ENCODE assay signal across 8 cellular contexts in the genomic region with DNA sequence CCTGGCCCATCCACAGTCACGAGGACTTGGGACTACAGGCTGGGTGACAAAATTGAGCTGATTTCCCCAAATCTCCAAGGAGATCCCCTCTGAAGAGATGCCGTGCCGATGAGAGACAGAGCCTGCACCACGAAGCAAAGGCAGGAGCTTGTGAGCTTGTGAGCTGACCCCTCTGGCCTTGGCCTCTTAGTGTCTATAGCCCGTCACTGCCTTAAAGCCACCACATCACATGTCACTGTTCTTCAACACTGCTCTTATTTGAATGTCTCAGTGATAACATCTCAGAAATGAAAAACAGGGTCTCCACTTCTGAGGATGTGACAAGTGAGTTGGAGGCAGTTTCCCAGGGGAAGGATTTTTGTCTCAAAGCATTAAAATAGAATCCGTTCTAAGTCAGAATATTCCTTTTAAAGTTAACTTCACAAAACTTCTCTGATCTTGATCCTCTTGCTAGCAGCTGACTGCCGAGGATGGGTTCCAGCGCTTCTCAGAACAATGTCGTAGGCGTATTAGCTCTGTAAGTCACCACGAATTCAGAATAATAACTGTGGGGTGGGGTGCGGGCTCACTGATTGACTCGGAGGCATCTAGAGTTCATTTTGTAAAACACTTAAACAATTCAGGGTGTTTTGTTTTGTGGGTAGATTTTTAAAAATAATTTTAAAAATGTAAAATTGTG. TPM values are rescaled to one million over a fixed set of nuclear protein-coding genes. Genes with fewer than 3 reads are reported as not detected.
DNase-seq lines count a peak whose midpoint lies in the region; ATAC-seq, FAIRE-seq and TF ChIP-seq lines count a peak whose summit lies in the region.

No MANE protein-coding gene starts in this region.

- peaks cover 69% of the 10 kb centered on the region for H3K4me1 ChIP-seq in CD8-positive, alpha-beta T cell (ENCODE audit: insufficient read depth, low read length)
- H3K4me1 ChIP-seq in mesenchymal stem cell (ENCODE audit: control insufficient read depth, insufficient read depth, low read depth, low read length) (no peaks in the 10 kb centered on the region), endodermal cell (ENCODE audit: control insufficient read depth, insufficient read depth, low read length) (peaks cover 20% of the 10 kb centered on the region), sigmoid colon (peaks cover 0 to 9% (median 3%) of the 10 kb centered on the region in 4 donors)

- H3K27ac ChIP-seq in CD8-positive, alpha-beta T cell (ENCODE audit: low read depth, low read length): peak overlapping the region; percentile 5
- H3K27ac ChIP-seq in mesenchymal stem cell (ENCODE audit: low read length, poor library complexity, severe bottlenecking) (no peak overlapping the region), endodermal cell (ENCODE audit: low read depth, low read length) (no peak overlapping the region), sigmoid colon (no peak overlapping the region)

- H3K4me3 ChIP-seq in CD8-positive, alpha-beta T cell (ENCODE audit: low read depth, low read length): no peak overlapping the region
- H3K4me3 ChIP-seq in mesenchymal stem cell (ENCODE audit: insufficient read depth in 1 of 2, low read depth in 1 of 2, low read length in 2 of 2) (peak overlapping the region in 1 of 2 experiments; percentile 23), endodermal cell (ENCODE audit: low read length) (no peak overlapping the region), sigmoid colon (no peak overlapping the region)

- no peaks in the 10 kb centered on the region for H3K27me3 Mint-ChIP-seq in CD8-positive, alpha-beta T cell (ENCODE audit: low read depth)
- H3K27me3 Mint-ChIP-seq in activated T-helper 2 cell treated with anti-CD3 and anti-CD28 coated beads, Interferon-gamma antibody, Interleukin-2, Interleukin-4, amounts not matched to agents 10 μg/mL and 5 μg/mL and 100 μg/mL, durations not matched to agents 14 hours and 24 hours and 36 hours (ENCODE audit: low read depth): no peaks in the 10 kb centered on the region
- no peaks in the 10 kb centered on the region for H3K27me3 Mint-ChIP-seq in endodermal cell (ENCODE audit: insufficient read depth)

- no peak overlapping the region for H3K4me2 ChIP-seq in mesenchymal stem cell (ENCODE audit: low read length, poor library complexity, severe bottlenecking)

- no peak overlapping the region for H4K8ac ChIP-seq in mesenchymal stem cell (ENCODE audit: low read length)

- peaks cover 8% of the 10 kb centered on the region for H3K36me3 Mint-ChIP-seq in CD8-positive, alpha-beta T cell
- peaks cover 45% of the 10 kb centered on the region for H3K36me3 Mint-ChIP-seq in activated T-helper 2 cell treated with anti-CD3 and anti-CD28 coated beads, Interferon-gamma antibody, Interleukin-2, Interleukin-4, amounts not matched to agents 10 μg/mL and 5 μg/mL and 100 μg/mL, durations not matched to agents 14 hours and 24 hours and 36 hours (ENCODE audit: low read depth)
- peaks cover 13% of the 10 kb centered on the region for H3K36me3 Mint-ChIP-seq in endodermal cell (ENCODE audit: low read depth)

- no peak overlapping the region for H3K14ac ChIP-seq in mesenchymal stem cell (ENCODE audit: low read length in 2 of 2)

- WGBS in mesenchymal stem cell: 82% methylated on average over 11 of the region's 13 CpGs
- WGBS in endodermal cell (ENCODE audit: insufficient coverage in 1 of 2, insufficient read length in 1 of 2), 2 experiments: 89 to 94% methylated on average over 8 to 13 of the region's 13 CpGs
- 52 to 71% methylated on average over 13 of the region's 13 CpGs for WGBS in sigmoid colon, 2 donors

- no peak for TF ChIP-seq CTCF in CD8-positive, alpha-beta T cell (IDR thresholded peaks at IDR 0.05)
- no peak for TF ChIP-seq CTCF in endodermal cell (conservative IDR thresholded peaks at IDR 0.05)
- no peak for TF ChIP-seq CTCF in sigmoid colon (IDR thresholded peaks at IDR 0.05)

- no peak overlapping the region for H2AK5ac ChIP-seq in mesenchymal stem cell (ENCODE audit: low read length, severe bottlenecking)

- H3K4me1 Mint-ChIP-seq in CD8-positive, alpha-beta T cell (ENCODE audit: low read depth): peaks cover 86% of the 10 kb centered on the region
- H3K4me1 Mint-ChIP-seq in activated T-helper 2 cell treated with anti-CD3 and anti-CD28 coated beads, Interferon-gamma antibody, Interleukin-2, Interleukin-4, amounts not matched to agents 10 μg/mL and 5 μg/mL and 100 μg/mL, durations not matched to agents 14 hours and 24 hours and 36 hours (ENCODE audit: low read depth): peaks cover 80% of the 10 kb centered on the region
- peaks cover 38% of the 10 kb centered on the region for H3K4me1 Mint-ChIP-seq in endodermal cell

- H3K23ac ChIP-seq in mesenchymal stem cell (ENCODE audit: low read length in 2 of 2): no peak overlapping the region

- H3K18ac ChIP-seq in mesenchymal stem cell (ENCODE audit: low read depth in 1 of 2, low read length in 2 of 2): peak overlapping the region in 1 of 2 experiments; percentile 2

- H3K4ac ChIP-seq in mesenchymal stem cell (ENCODE audit: low read depth in 1 of 2, low read length in 2 of 2): peak overlapping the region in 1 of 2 experiments; percentile 36

- H3K9me3 Mint-ChIP-seq in CD8-positive, alpha-beta T cell: no peaks in the 10 kb centered on the region
- no peaks in the 10 kb centered on the region for H3K9me3 Mint-ChIP-seq in activated T-helper 2 cell treated with anti-CD3 and anti-CD28 coated beads, Interferon-gamma antibody, Interleukin-2, Interleukin-4, amounts not matched to agents 10 μg/mL and 5 μg/mL and 100 μg/mL, durations not matched to agents 14 hours and 24 hours and 36 hours
- no peaks in the 10 kb centered on the region for H3K9me3 Mint-ChIP-seq in endodermal cell

- H3K27ac Mint-ChIP-seq in CD8-positive, alpha-beta T cell: peak overlapping the region; percentile 90
- peak overlapping the region; percentile 85 for H3K27ac Mint-ChIP-seq in activated T-helper 2 cell treated with anti-CD3 and anti-CD28 coated beads, Interferon-gamma antibody, Interleukin-2, Interleukin-4, amounts not matched to agents 10 μg/mL and 5 μg/mL and 100 μg/mL, durations not matched to agents 14 hours and 24 hours and 36 hours
- H3K27ac Mint-ChIP-seq in endodermal cell: no peak overlapping the region

- H2BK15ac ChIP-seq in mesenchymal stem cell (ENCODE audit: low read depth, poor library complexity, severe bottlenecking): no peak overlapping the region

- peak overlapping the region; percentile 11 for H4K91ac ChIP-seq in mesenchymal stem cell (ENCODE audit: low read length)

- peaks cover 2% of the 10 kb centered on the region for H3K79me1 ChIP-seq in mesenchymal stem cell (replicated peaks; ENCODE audit: low read length, poor library complexity, severe bottlenecking)

- no peak for TF ChIP-seq POLR2A in H54 (IDR thresholded peaks at IDR 0.05; ENCODE audit: low read depth, low read length)
- no peak for TF ChIP-seq POLR2A in sigmoid colon (IDR thresholded peaks at IDR 0.05)

- POLR2A ChIA-PET in CD8-positive, alpha-beta T cell (lab: Charles Lee): interaction anchor here (0.6 to 0.8 kb wide), 2 partner anchors 21 to 36 kb away, joined by 3 read pairs; no protein-coding TSS in a partner anchor

- no peak for FAIRE-seq in H54 (lab: Jason Lieb, UNC)

- intact Hi-C loops in CD8-positive, alpha-beta T cell (cut with DNase I, micrococcal nuclease): loop anchor here in 1 of 2 experiments (2.0 kb wide), 1 partner anchor 37 kb away; a partner anchor contains a TSS
- intact Hi-C loops in activated T-helper 2 cell treated with anti-CD3 and anti-CD28 coated beads, Interferon-gamma antibody, Interleukin-2, Interleukin-4, amounts not matched to agents 10 μg/mL and 5 μg/mL and 100 μg/mL, durations not matched to agents 14 hours and 24 hours and 36 hours (cut with micrococcal nuclease): loop anchor here (1.0 to 10.0 kb wide), 6 partner anchors 15 to 561 kb away; a partner anchor contains a TSS
- intact Hi-C loops in sigmoid colon (cut with DNase I): no loop called here

- no peak overlapping the region for H2BK5ac ChIP-seq in mesenchymal stem cell (ENCODE audit: low read depth, low read length, poor library complexity, severe bottlenecking)

- H3K9ac ChIP-seq in mesenchymal stem cell (ENCODE audit: low read length): peak overlapping the region; percentile 84
- no peak overlapping the region for H3K9ac ChIP-seq in endodermal cell (ENCODE audit: extremely low read depth, low read length, poor library complexity, severe bottlenecking)

- peak overlapping the region in 1 of 2 experiments; percentile 57 for H2BK12ac ChIP-seq in mesenchymal stem cell (ENCODE audit: low read length in 2 of 2)

- H3K27me3 ChIP-seq in CD8-positive, alpha-beta T cell (ENCODE audit: insufficient read depth, low read length): no peaks in the 10 kb centered on the region
- H3K27me3 ChIP-seq in mesenchymal stem cell (ENCODE audit: control insufficient read depth in 1 of 2, insufficient read depth in 1 of 2, low read length in 2 of 2) (no peaks in the 10 kb centered on the region), endodermal cell (ENCODE audit: control insufficient read depth, insufficient read depth, low read length, poor library complexity, severe bottlenecking) (no peaks in the 10 kb centered on the region), sigmoid colon (no peaks in the 10 kb centered on the region)

- DNase-seq in CD8-positive, alpha-beta T cell: peak in 4 of 7 experiments; percentile 29 to 59 (median 42)
- no peak for DNase-seq in activated T-helper 2 cell treated with anti-CD3 and anti-CD28 coated beads, Interferon-gamma antibody, Interleukin-2, Interleukin-4, amounts not matched to agents 10 μg/mL and 5 μg/mL and 100 μg/mL, durations not matched to agents 14 hours and 24 hours and 36 hours (ENCODE audit: low spot score)
- no peak for DNase-seq in mesenchymal stem cell
- DNase-seq in stromal cell of bone marrow (ENCODE audit: low read depth): peak; percentile 59
- no peak for DNase-seq in H54 (ENCODE audit: insufficient read length, low spot score)
- no peak for DNase-seq in endodermal cell
- DNase-seq in sigmoid colon: no peak

- no peak overlapping the region for H2AFZ ChIP-seq in mesenchymal stem cell (ENCODE audit: low read depth, low read length)

- no peaks in the 10 kb centered on the region for H3K36me3 ChIP-seq in CD8-positive, alpha-beta T cell (ENCODE audit: insufficient read depth, low read length)
- H3K36me3 ChIP-seq in mesenchymal stem cell (ENCODE audit: control insufficient read depth in 1 of 2, insufficient read depth in 2 of 2, low read depth in 1 of 2, low read length in 2 of 2) (no peaks in the 10 kb centered on the region), endodermal cell (ENCODE audit: control insufficient read depth, insufficient read depth, low read length) (peaks cover 5% of the 10 kb centered on the region), sigmoid colon (no peaks in the 10 kb centered on the region)

- no peak overlapping the region for H2BK120ac ChIP-seq in mesenchymal stem cell (ENCODE audit: low read depth, low read length)

- H3K9me3 ChIP-seq in CD8-positive, alpha-beta T cell (ENCODE audit: low read length): no peaks in the 10 kb centered on the region
- H3K9me3 ChIP-seq in mesenchymal stem cell (ENCODE audit: control insufficient read depth, low read length) (no peaks in the 10 kb centered on the region), endodermal cell (ENCODE audit: control insufficient read depth, low read length) (no peaks in the 10 kb centered on the region), sigmoid colon (no peaks in the 10 kb centered on the region)

- TF ChIP-seq EP300 in sigmoid colon (IDR thresholded peaks at IDR 0.05): no peak

- CTCF ChIA-PET in CD8-positive, alpha-beta T cell (lab: Charles Lee): interaction anchor here (1.2 to 4.1 kb wide), 2 partner anchors 36 to 112 kb away, joined by 4 to 23 read pairs; a partner anchor contains a TSS

- peak; percentile 47 for ATAC-seq in CD8-positive, alpha-beta T cell
- ATAC-seq in HG03354 (IDR thresholded peaks at IDR 0.05; ENCODE audit: poor library complexity, severe bottlenecking, unreplicated experiment): peak; percentile 43

- H3K4me3 Mint-ChIP-seq in CD8-positive, alpha-beta T cell: peak overlapping the region; percentile 78
- peak overlapping the region; percentile 56 for H3K4me3 Mint-ChIP-seq in activated T-helper 2 cell treated with anti-CD3 and anti-CD28 coated beads, Interferon-gamma antibody, Interleukin-2, Interleukin-4, amounts not matched to agents 10 μg/mL and 5 μg/mL and 100 μg/mL, durations not matched to agents 14 hours and 24 hours and 36 hours (ENCODE audit: low read depth)
- H3K4me3 Mint-ChIP-seq in endodermal cell: no peak overlapping the region

RNA-seq across cellular contexts. Expression of a gene that starts 37.5 kb away (rescaled TPM):
- 10 to 100 TPM; 29.1 to 35.5 TPM for total RNA-seq in CD8-positive, alpha-beta T cell
- total RNA-seq in activated T-helper 2 cell treated with anti-CD3 and anti-CD28 coated beads, Interferon-gamma antibody, Interleukin-2, Interleukin-4, amounts not matched to agents 10 μg/mL and 5 μg/mL and 100 μg/mL, durations not matched to agents 14 hours and 24 hours and 36 hours: 41.0 and 50.6 TPM in 2 replicates
- 17.4 TPM for polyA plus RNA-seq in mesenchymal stem cell (2013, experiment 1 of 2)
- polyA plus RNA-seq in mesenchymal stem cell (2013, experiment 2 of 2): 16.4 TPM
- total RNA-seq in endodermal cell (10 to 100 TPM; 30.7 to 36.2 TPM), sigmoid colon (10 to 100 TPM in 2 of 4 donors, 1 to 10 TPM in 2; 9.9 to 22.8 (median 13.6) TPM)
- polyA plus RNA-seq in endodermal cell (2013, experiment 1 of 2): 17.3 TPM
- polyA plus RNA-seq in endodermal cell (2013, experiment 2 of 2): 17.2 TPM
- polyA plus RNA-seq in sigmoid colon: 10 to 100 TPM in 1 of 3 donors, 1 to 10 TPM in 1, under 1 TPM in 1; 0.60 to 10.2 (median 2.1) TPM

Comparison
In these comparisons a context has a peak if more than half of its experiments do, and no peak if none do; other contexts are left out.
1. DNase-seq: peak in CD8-positive, alpha-beta T cell (4 of 7) and stromal cell of bone marrow (single experiment); none in activated T-helper 2 cell treated with anti-CD3 and anti-CD28 coated beads, Interferon-gamma antibody, Interleukin-2, Interleukin-4, amounts not matched to agents 10 μg/mL and 5 μg/mL and 100 μg/mL, durations not matched to agents 14 hours and 24 hours and 36 hours (single experiment), mesenchymal stem cell (single experiment), H54 (single experiment), endodermal cell (single experiment) and sigmoid colon (single experiment).